ENCODE assay signal across 18 cellular contexts in genomic region chrX:39922926-39923325, GRCh38.
A peak's percentile ranks its signal among the peaks of the same experiment; 100 is the strongest.
DNase-seq lines count a peak whose midpoint lies in the region; ATAC-seq and TF ChIP-seq lines count a peak whose summit lies in the region.
"Had no signal": no experiment of that assay in that cellular context is flagged by ENCODE, and none has a peak within 500 bp of the region (broad histone marks: within the 10 kb centered on the region; RNA-seq: fewer than 3 reads in every experiment).

No MANE protein-coding gene starts in this region.

- H3K9me3 ChIP-seq in WERI-Rb-1 (ENCODE audit: severe bottlenecking): no peaks in the 10 kb centered on the region
- H3K9me3 ChIP-seq: BLaER1 had no signal

- TF ChIP-seq CTCF in C4-2B (conservative IDR thresholded peaks at IDR 0.05): no peak
- TF ChIP-seq CTCF in WERI-Rb-1 (IDR thresholded peaks at IDR 0.05; ENCODE audit: low read depth, low read length): no peak

- H3K27ac ChIP-seq in C4-2B (peak overlapping the region; percentile 25), WERI-Rb-1 (no peak overlapping the region; the same call in 1 of the 2 replicates)
- H3K27ac ChIP-seq: 22Rv1, BLaER1 had no signal

- DNase-seq in NCI-H82 (lab: John Stamatoyannopoulos, UW) (peak; percentile 14), NCI-H82 treated with DMSO at 0.1 percent for 48 hours (lab: John Stamatoyannopoulos, UW; ENCODE audit: unreplicated experiment) (no peak), WERI-Rb-1 (peak; percentile 20), mucosa of gallbladder (ENCODE audit: low spot score) (no peak)
- DNase-seq: CD4-positive, alpha-beta T cell; CD8-positive, alpha-beta memory T cell; DMS 273 treated with DMSO at 0.1 percent for 48 hours; DMS79; EL; GDM1; H9 had no signal

- no peaks in the 10 kb centered on the region for H3K36me3 ChIP-seq in WERI-Rb-1
- H3K36me3 ChIP-seq: BLaER1 had no signal

- H3K27me3 ChIP-seq in WERI-Rb-1 (ENCODE audit: insufficient read depth, low read depth, severe bottlenecking): peaks cover 3% of the 10 kb centered on the region
- H3K27me3 ChIP-seq: BLaER1 had no signal

- ATAC-seq in GM18867 (IDR thresholded peaks at IDR 0.05; ENCODE audit: unreplicated experiment): no peak
- ATAC-seq: GM12878, GM23338, HCT116 had no signal

- no peak overlapping the region for H3K4me3 ChIP-seq in WERI-Rb-1 (ENCODE audit: low read depth, low read length)
- H3K4me3 ChIP-seq: BLaER1, GM12878, GM23338 had no signal

Comparison
In these comparisons a context has a peak if more than half of its experiments do, and no peak if none do; other contexts are left out.
1. DNase-seq: peak in NCI-H82 (single experiment) and WERI-Rb-1 (single experiment); none in NCI-H82 treated with DMSO at 0.1 percent for 48 hours (single experiment) and mucosa of gallbladder (single experiment).